ENCODE assay signal across 1 cellular context in genomic region chr1:32062867-32063230, GRCh38.
TF ChIP-seq lines count a peak whose summit lies in the region.

No MANE protein-coding gene starts in this region.

TF ChIP-seq in GM12878, 131 proteins besides CTCF, POLR2A, EP300 and RAD21:
- TF ChIP-seq PML (IDR thresholded peaks at IDR 0.05; ENCODE audit: low read length) (peak; percentile 38; the same call in 1 of the 2 replicates), CBX3 (IDR thresholded peaks at IDR 0.05; ENCODE audit: borderline replicate concordance, low read depth) (no peak)
